Comparison of ENCODE assay signal across 8 cellular contexts in genomic region chr4:78939667-78940008, GRCh38. TPM values are rescaled to one million over a fixed set of nuclear protein-coding genes. Genes with fewer than 3 reads are reported as not detected.
DNase-seq lines count a peak whose midpoint lies in the region; ATAC-seq and TF ChIP-seq lines count a peak whose summit lies in the region.

No MANE protein-coding gene starts in this region.

- no peak for TF ChIP-seq CTCF in GM12875 (IDR thresholded peaks at IDR 0.05; ENCODE audit: borderline replicate concordance, insufficient read depth, low read depth, low read length)
- no peak for TF ChIP-seq CTCF in MM.1S (IDR thresholded peaks at IDR 0.05; ENCODE audit: low read length)

- WGBS in neuronal stem cell (ENCODE audit: extremely low coverage in 2 of 2, insufficient read length in 2 of 2, insufficient replicate concordance in 1 of 2), 2 donors = no CpG with 5 or more reads among the region's 9 CpGs

- no peak overlapping the region for H2BK15ac ChIP-seq in neuronal stem cell (ENCODE audit: low read length)

- H3K4me2 ChIP-seq in MM.1S (ENCODE audit: low read depth, low read length) (peak overlapping the region; percentile 91), neuronal stem cell (ENCODE audit: insufficient read depth, low read length, poor library complexity, severe bottlenecking) (no peak overlapping the region)

- H3K9ac ChIP-seq in MM.1S (ENCODE audit: low read length) (peak overlapping the region; percentile 38; the same call in 1 of the 2 replicates), duodenal mucosa (ENCODE audit: low read depth in 1 of 2, low read length in 2 of 2) (peak overlapping the region; percentile 40 to 57), neuronal stem cell (ENCODE audit: low read depth, low read length, poor library complexity) (no peak overlapping the region)

- no peaks in the 10 kb centered on the region for H3K79me2 ChIP-seq in MM.1S (ENCODE audit: low read length)

- no peaks in the 10 kb centered on the region for H3K4me1 ChIP-seq in MM.1S (ENCODE audit: low read length)
- peaks cover 12 to 14% of the 10 kb centered on the region in 2 donors for H3K4me1 ChIP-seq in duodenal mucosa (ENCODE audit: control insufficient read depth in 1 of 2, insufficient read depth in 2 of 2, low read length in 2 of 2)
- H3K4me1 ChIP-seq in neuronal stem cell (ENCODE audit: control insufficient read depth in 2 of 2, insufficient read depth in 1 of 2, low read depth in 1 of 2, low read length in 2 of 2) = peaks cover 2 to 4% of the 10 kb centered on the region in 2 donors

- H3K36me3 ChIP-seq in MM.1S (replicated peaks; ENCODE audit: insufficient read depth, low read length) = no peaks in the 10 kb centered on the region
- H3K36me3 ChIP-seq in duodenal mucosa (ENCODE audit: control insufficient read depth in 1 of 2, insufficient read depth in 2 of 2, low read length in 2 of 2) = no peaks in the 10 kb centered on the region
- peaks cover 0 to 14% of the 10 kb centered on the region in 2 donors for H3K36me3 ChIP-seq in neuronal stem cell (replicated peaks in 1 of 2; ENCODE audit: control insufficient read depth in 2 of 2, insufficient read depth in 2 of 2, low read length in 2 of 2)

- H2AFZ ChIP-seq in MM.1S (ENCODE audit: low read length) = peak overlapping the region; percentile 91
- H2AFZ ChIP-seq in neuronal stem cell (ENCODE audit: low read length) = peak overlapping the region; percentile 98

- no peaks in the 10 kb centered on the region for H3K27me3 ChIP-seq in MM.1S (replicated peaks; ENCODE audit: insufficient read depth, low read length)
- H3K27me3 ChIP-seq in duodenal mucosa (ENCODE audit: control insufficient read depth in 1 of 2, insufficient read depth in 2 of 2, low read length in 2 of 2) = no peaks in the 10 kb centered on the region
- peaks cover 0 to 5% (median 0%) of the 10 kb centered on the region in 3 experiments for H3K27me3 ChIP-seq in neuronal stem cell (ENCODE audit: control insufficient read depth in 3 of 3, insufficient read depth in 3 of 3, low read depth in 1 of 3, low read length in 3 of 3)

- H3K23ac ChIP-seq in neuronal stem cell (ENCODE audit: low read depth, low read length, poor library complexity) = no peak overlapping the region

- DNase-seq in MM.1S = no peak
- no peak for DNase-seq in neuronal stem cell (ENCODE audit: low spot score)
- DNase-seq in HK-2 (ENCODE audit: unreplicated experiment) = no peak
- DNase-seq in kidney tubule cell (ENCODE audit: low spot score) = no peak
- DNase-seq in AG08395 (ENCODE audit: low spot score) = no peak

- H3K4me3 ChIP-seq in GM12875 (ENCODE audit: low read depth, low read length) = peak overlapping the region; percentile 16
- H3K4me3 ChIP-seq in MM.1S (ENCODE audit: low read length) = peak overlapping the region; percentile 68
- peak overlapping the region; percentile 92 to 93 for H3K4me3 ChIP-seq in duodenal mucosa (ENCODE audit: low read depth in 1 of 2, low read length in 2 of 2)
- H3K4me3 ChIP-seq in neuronal stem cell (ENCODE audit: low read length in 2 of 2) = peak overlapping the region; percentile 62 to 99

- H2BK120ac ChIP-seq in neuronal stem cell (ENCODE audit: low read depth, low read length) = no peak overlapping the region

- no peak overlapping the region for H2AK5ac ChIP-seq in neuronal stem cell (ENCODE audit: low read depth, low read length)

- H4K91ac ChIP-seq in neuronal stem cell (ENCODE audit: low read depth, low read length, poor library complexity) = no peak overlapping the region

- H3K9me2 ChIP-seq in MM.1S (replicated peaks; ENCODE audit: insufficient read depth, low read length) = no peaks in the 10 kb centered on the region

- H3K79me1 ChIP-seq in neuronal stem cell (ENCODE audit: low read depth, low read length) = no peaks in the 10 kb centered on the region

- H3K14ac ChIP-seq in neuronal stem cell (ENCODE audit: low read length) = no peak overlapping the region

- no peak overlapping the region for H3K27ac ChIP-seq in MM.1S (ENCODE audit: low read length)
- no peak overlapping the region for H3K27ac ChIP-seq in duodenal mucosa (ENCODE audit: low read depth, low read length)
- H3K27ac ChIP-seq in neuronal stem cell (replicated peaks; ENCODE audit: low read length) = no peak overlapping the region

- no peak overlapping the region for H2BK5ac ChIP-seq in neuronal stem cell (ENCODE audit: low read length)

- H3F3A ChIP-seq in MM.1S (ENCODE audit: insufficient read depth, low read length) = no peaks in the 10 kb centered on the region

- no peak overlapping the region for H3K18ac ChIP-seq in neuronal stem cell (ENCODE audit: low read length)

- no peak overlapping the region for H4K8ac ChIP-seq in neuronal stem cell (ENCODE audit: low read depth, low read length)

- no peak overlapping the region for H2BK12ac ChIP-seq in neuronal stem cell (ENCODE audit: low read length)

- H4K20me1 ChIP-seq in MM.1S (ENCODE audit: insufficient read depth, low read length) = no peaks in the 10 kb centered on the region

- peak; percentile 13 for ATAC-seq in GM21717 (IDR thresholded peaks at IDR 0.05; ENCODE audit: unreplicated experiment)

- H3K9me3 ChIP-seq in MM.1S (replicated peaks; ENCODE audit: insufficient read depth, low read length) (no peaks in the 10 kb centered on the region), duodenal mucosa (ENCODE audit: control insufficient read depth in 1 of 2, low read length in 2 of 2) (no peaks in the 10 kb centered on the region), neuronal stem cell (replicated peaks in 1 of 2; ENCODE audit: control insufficient read depth in 2 of 2, insufficient read depth in 1 of 2, low read depth in 1 of 2, low read length in 2 of 2) (peaks cover 0 to 2% of the 10 kb centered on the region in 2 donors)

- H3K4ac ChIP-seq in neuronal stem cell (ENCODE audit: low read length) = no peak overlapping the region

RNA-seq across cellular contexts. Expression of gene PAQR3, which starts 0.4 kb away (rescaled TPM):
- 33.4 TPM for polyA plus RNA-seq in neuronal stem cell (2013, experiment 1 of 2)
- polyA plus RNA-seq in neuronal stem cell (2013, experiment 2 of 2) = 33.5 TPM

Comparison
In these comparisons a context has a peak if more than half of its experiments do, and no peak if none do; other contexts are left out.
1. H3K4me3 ChIP-seq: peak in every context shown above with its lines; median percentile 92 in duodenal mucosa; 80 in neuronal stem cell; 68 in MM.1S; 16 in GM12875.